8 cellular contexts compared by ENCODE assay signal in the genomic region with DNA sequence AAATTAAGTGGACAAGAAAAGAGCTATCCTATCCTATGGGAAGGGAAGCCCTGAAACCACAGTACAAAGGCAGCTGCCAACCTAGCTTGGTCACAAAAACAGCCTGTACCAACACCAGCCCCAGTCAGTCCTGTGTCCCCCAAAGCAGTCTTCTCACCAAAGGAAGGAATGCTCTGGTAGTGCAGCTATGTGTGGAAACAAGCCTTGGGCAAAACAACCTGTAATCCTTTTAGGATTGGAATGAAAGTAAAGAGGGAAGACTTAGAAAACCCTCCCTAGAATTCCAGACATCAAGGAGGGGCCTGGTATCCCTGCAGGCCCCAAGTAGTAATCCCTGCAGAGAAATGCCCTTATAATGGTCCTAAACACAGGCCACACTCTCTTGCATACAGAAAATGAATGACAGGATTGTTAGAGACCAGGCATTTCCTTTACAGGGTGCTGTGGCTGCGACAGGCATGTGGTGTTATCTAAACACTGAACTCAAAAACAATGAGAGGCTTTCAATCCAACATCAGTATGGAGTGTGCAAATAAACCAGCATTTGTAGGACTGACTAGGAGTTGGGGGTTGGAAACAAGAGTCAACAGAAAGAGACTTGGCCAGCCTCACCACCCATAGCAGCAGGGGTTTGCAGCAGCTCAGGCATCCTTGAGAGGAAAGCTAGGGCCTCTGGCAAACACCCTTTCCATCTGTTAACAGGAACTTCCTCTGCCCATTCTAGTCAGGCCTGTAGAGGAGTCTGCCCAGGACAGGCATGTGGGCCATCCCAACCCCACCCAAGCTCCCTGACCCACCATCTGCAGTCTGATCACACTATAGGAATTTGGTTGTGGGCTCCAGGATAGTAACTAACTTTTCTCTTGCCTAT. TPM values are rescaled to one million over a fixed set of nuclear protein-coding genes. Genes with fewer than 3 reads are reported as not detected.
A peak's percentile ranks its signal among the peaks of the same experiment; 100 is the strongest.
DNase-seq lines count a peak whose midpoint lies in the region; ATAC-seq and TF ChIP-seq lines count a peak whose summit lies in the region.

No MANE protein-coding gene starts in this region.

- peaks cover 15% of the 10 kb centered on the region for H3K4me1 ChIP-seq in PC-9 (replicated peaks; ENCODE audit: insufficient read depth)
- H3K4me1 ChIP-seq in esophagus squamous epithelium = peaks cover 0 to 19% (median under 1%) of the 10 kb centered on the region in 3 donors
- peaks cover 16 to 29% of the 10 kb centered on the region in 2 experiments for H3K4me1 ChIP-seq in trophoblast cell (ENCODE audit: control insufficient read depth in 1 of 2, insufficient read depth in 2 of 2, low read length in 2 of 2)

- DNase-seq in GM03348 (ENCODE audit: low spot score) (peak; percentile 62), PC-9 (peak; percentile 33 to 62), esophagus squamous epithelium (lab: John Stamatoyannopoulos, UW) (no peak), trophoblast cell (peak; percentile 74 to 84), NCI-H748 (lab: John Stamatoyannopoulos, UW; ENCODE audit: unreplicated experiment) (no peak), HPDE6-E6E7 (ENCODE audit: extremely low spot score) (no peak), GM19238 (ENCODE audit: insufficient read length, low spot score) (no peak)

- no peak overlapping the region for H3K4me3 ChIP-seq in PC-9
- H3K4me3 ChIP-seq in esophagus squamous epithelium = no peak overlapping the region
- H3K4me3 ChIP-seq in trophoblast cell (ENCODE audit: low read depth, low read length) = no peak overlapping the region

- H4K20me1 ChIP-seq in PC-9 (ENCODE audit: insufficient read depth) = no peaks in the 10 kb centered on the region

- H3K23ac ChIP-seq in trophoblast cell (ENCODE audit: low read length) = no peak overlapping the region

- 14 to 67% methylated on average over 1 of the region's 1 CpG for WGBS in esophagus squamous epithelium, 2 donors
- WGBS in trophoblast cell (ENCODE audit: extremely low coverage, insufficient coverage, insufficient read length) = no CpG with 5 or more reads among the region's 1 CpG

- H2AK5ac ChIP-seq in trophoblast cell (ENCODE audit: low read length) = peak overlapping the region; percentile 97

- TF ChIP-seq POLR2A in esophagus squamous epithelium (IDR thresholded peaks at IDR 0.05) = no peak

- ATAC-seq in GM18873 (IDR thresholded peaks at IDR 0.05; ENCODE audit: low FRiP score, unreplicated experiment) = no peak

- H3K9ac ChIP-seq in trophoblast cell (ENCODE audit: low read length) = no peak overlapping the region

- H3K27ac ChIP-seq in PC-9 = peak overlapping the region; percentile 4; the same call in 1 of the 2 replicates
- peak overlapping the region in 3 of 4 donors; percentile 0 to 43 (median 18) for H3K27ac ChIP-seq in esophagus squamous epithelium
- peak overlapping the region; percentile 100 for H3K27ac ChIP-seq in trophoblast cell (ENCODE audit: low read depth, low read length)

- H2BK120ac ChIP-seq in trophoblast cell (ENCODE audit: insufficient read depth, low read length, poor library complexity) = peak overlapping the region; percentile 99

- no peak overlapping the region for H2AFZ ChIP-seq in PC-9
- H2AFZ ChIP-seq in trophoblast cell (ENCODE audit: insufficient read depth, low read length, poor library complexity) = peak overlapping the region; percentile 59

- peak overlapping the region; percentile 91 for H3K14ac ChIP-seq in trophoblast cell (ENCODE audit: low read length)

- no peak overlapping the region for H3K4me2 ChIP-seq in PC-9
- peak overlapping the region; percentile 5 for H3K4me2 ChIP-seq in trophoblast cell (ENCODE audit: low read length)

- no peaks in the 10 kb centered on the region for H3K27me3 ChIP-seq in PC-9 (ENCODE audit: insufficient read depth, low read depth)
- H3K27me3 ChIP-seq in esophagus squamous epithelium = no peaks in the 10 kb centered on the region
- no peaks in the 10 kb centered on the region for H3K27me3 ChIP-seq in trophoblast cell (ENCODE audit: insufficient read depth, low read length)

- H3K79me2 ChIP-seq in PC-9 (ENCODE audit: low read depth) (peaks cover 8% of the 10 kb centered on the region), trophoblast cell (ENCODE audit: control insufficient read depth, insufficient read depth, low read length, poor library complexity) (peaks cover 3% of the 10 kb centered on the region)

- H3K9me3 ChIP-seq in PC-9 (ENCODE audit: insufficient read depth, low read depth) (no peaks in the 10 kb centered on the region), esophagus squamous epithelium (no peaks in the 10 kb centered on the region), trophoblast cell (ENCODE audit: insufficient read depth, low read depth, low read length) (no peaks in the 10 kb centered on the region)

- intact Hi-C loops in PC-9 (cut with micrococcal nuclease; ENCODE audit: unreplicated experiment) = loop anchor here (5.0 kb wide), 4 partner anchors 51 to 231 kb away; a partner anchor contains a TSS
- intact Hi-C loops in esophagus squamous epithelium (cut with DNase I) = loop anchor here (5.0 kb wide), 1 partner anchor 181 kb away; no protein-coding TSS in a partner anchor

- peaks cover 41% of the 10 kb centered on the region for H3K79me1 ChIP-seq in trophoblast cell (ENCODE audit: low read length)

- H4K8ac ChIP-seq in trophoblast cell (ENCODE audit: low read depth, low read length) = peak overlapping the region; percentile 89

- H3K9me2 ChIP-seq in PC-9 (ENCODE audit: insufficient read depth) = no peaks in the 10 kb centered on the region

- TF ChIP-seq CTCF in PC-9 (conservative IDR thresholded peaks at IDR 0.05) (no peak), esophagus squamous epithelium (IDR thresholded peaks at IDR 0.05) (no peak)

- peaks cover 10% of the 10 kb centered on the region; the same call in 1 of the 2 replicates for H3F3A ChIP-seq in PC-9 (ENCODE audit: insufficient read depth, low read depth)

- peaks cover 12% of the 10 kb centered on the region for H3K36me3 ChIP-seq in PC-9 (ENCODE audit: low read depth)
- H3K36me3 ChIP-seq in esophagus squamous epithelium = peaks cover 0 to 63% (median 0%) of the 10 kb centered on the region in 3 donors
- peaks cover 0 to 3% of the 10 kb centered on the region in 2 experiments for H3K36me3 ChIP-seq in trophoblast cell (ENCODE audit: control insufficient read depth in 1 of 2, insufficient read depth in 2 of 2, low read length in 2 of 2)

- CTCF ChIA-PET in PC-9 (lab: Charles Lee) = interaction anchor here (0.6 kb wide), 1 partner anchor 170 kb away, joined by 3 read pairs; no protein-coding TSS in a partner anchor

- H4K12ac ChIP-seq in trophoblast cell (ENCODE audit: low read depth, low read length) = peak overlapping the region; percentile 77

- H4K91ac ChIP-seq in trophoblast cell (ENCODE audit: low read depth, low read length) = peak overlapping the region; percentile 99

- H2BK12ac ChIP-seq in trophoblast cell (ENCODE audit: low read length) = peak overlapping the region; percentile 98

- H3K4ac ChIP-seq in trophoblast cell (ENCODE audit: low read depth, low read length) = peak overlapping the region; percentile 92

- peak overlapping the region; percentile 95 for H3K18ac ChIP-seq in trophoblast cell (ENCODE audit: low read length)

- H2BK5ac ChIP-seq in trophoblast cell (ENCODE audit: low read depth, low read length, poor library complexity) = peak overlapping the region; percentile 98

- POLR2A ChIA-PET in PC-9 (lab: Charles Lee; ENCODE audit: unreplicated experiment) = interaction anchor here (0.5 to 0.7 kb wide), 5 partner anchors 8 to 152 kb away, joined by 3 to 4 read pairs (median 4); no protein-coding TSS in a partner anchor

- no TSS peak for BruUV-seq in PC-9 (replicated peaks; lab: Mats Ljungman, UMichigan)

RNA-seq across cellular contexts. Expression of a gene that starts 59.1 kb away (rescaled TPM):
- 26.2 and 29.1 TPM in 2 replicates for total RNA-seq in PC-9 (2021)
- 10 to 100 TPM; 12.4 to 34.7 (median 20.9) TPM for total RNA-seq in esophagus squamous epithelium
- polyA plus RNA-seq in trophoblast cell (2013) = 32.6 and 32.8 TPM in 2 replicates

Comparison
In these comparisons a context has a peak if more than half of its experiments do, and no peak if none do; other contexts are left out.
1. DNase-seq: peak in GM03348 (single experiment), PC-9 (2 of 2) and trophoblast cell (2 of 2); none in esophagus squamous epithelium (single experiment), NCI-H748 (single experiment), HPDE6-E6E7 (single experiment) and GM19238 (single experiment).
2. H3K27ac ChIP-seq: peak in every context shown above with its lines; median percentile 100 in trophoblast cell; 18 in esophagus squamous epithelium; 4 in PC-9.